Comparison of ENCODE assay signal across 28 cellular contexts in genomic region chr15:45155739-45156138, GRCh38. TPM values are rescaled to one million over a fixed set of nuclear protein-coding genes. Genes with fewer than 3 reads are reported as not detected.
"Had no signal": no experiment of that assay in that cellular context is flagged by ENCODE, and none has a peak within 500 bp of the region (broad histone marks: within the 10 kb centered on the region; RNA-seq: fewer than 3 reads in every experiment).

No MANE protein-coding gene starts in this region.

- H3K4me3 ChIP-seq: coronary artery, heart left ventricle, prostate gland, right lobe of liver, suprapubic skin, thyroid gland, upper lobe of left lung, uterus had no signal

- FAIRE-seq: endometrium, islet of Langerhans had no signal

- ATAC-seq: heart left ventricle; left lobe of liver; naive thymus-derived CD4-positive, alpha-beta T cell; right lobe of liver; stimulated activated effector memory CD8-positive, alpha-beta T cell treated with anti-CD3 and anti-CD28 coated beads, Interleukin-12 subunit alpha, Interleukin-12 subunit beta, amount 100 ng/mL, for 72 hours; stimulated activated naive CD8-positive, alpha-beta T cell treated with anti-CD3 and anti-CD28 coated beads, Interleukin-15, Interleukin-2, amounts not matched to agents 100 U/mL and 50 U/mL, for 24 hours had no signal

- H3K4me1 ChIP-seq: heart left ventricle, parathyroid adenoma, prostate gland, right lobe of liver, thyroid gland, uterus had no signal

- H3K79me2 ChIP-seq: parathyroid adenoma had no signal

- H3K4me3 Mint-ChIP-seq: naive thymus-derived CD4-positive, alpha-beta T cell; nephron progenitor cell; stimulated activated effector memory CD8-positive, alpha-beta T cell treated with anti-CD3 and anti-CD28 coated beads, Interleukin-12 subunit alpha, Interleukin-12 subunit beta, amount 100 ng/mL, for 72 hours had no signal

- H2AFZ ChIP-seq: parathyroid adenoma had no signal

- H3K27ac Mint-ChIP-seq: naive thymus-derived CD4-positive, alpha-beta T cell; nephron progenitor cell; stimulated activated effector memory CD8-positive, alpha-beta T cell treated with anti-CD3 and anti-CD28 coated beads, Interleukin-12 subunit alpha, Interleukin-12 subunit beta, amount 100 ng/mL, for 72 hours had no signal

- H3K36me3 ChIP-seq: prostate gland, right lobe of liver, uterus had no signal

- H3K9me3 ChIP-seq: heart left ventricle, prostate gland, right lobe of liver, suprapubic skin, thyroid gland, upper lobe of left lung, uterus had no signal

- H3K9ac ChIP-seq: parathyroid adenoma had no signal

- DNase-seq: effector memory CD4-positive, alpha-beta T cell; foreskin melanocyte; heart left ventricle; hypothalamus; mammary epithelial cell; naive thymus-derived CD4-positive, alpha-beta T cell; nephron progenitor cell; retina; right lobe of liver; stimulated activated CD4-positive, alpha-beta T cell treated with anti-CD3 and anti-CD28 coated beads, Interleukin-4, amount 100 ng/mL, for 1 hour; stimulated activated CD8-positive, alpha-beta memory T cell treated with anti-CD3 and anti-CD28 coated beads, Interleukin-4, amount 100 ng/mL, for 48 hours; stimulated activated naive CD8-positive, alpha-beta T cell treated with anti-CD3 and anti-CD28 coated beads, Interleukin-15, Interleukin-2, amounts not matched to agents 100 U/mL and 50 U/mL, for 24 hours; thyroid gland; upper lobe of left lung; uterus had no signal

- H3K27me3 ChIP-seq: heart left ventricle, right lobe of liver, suprapubic skin, thyroid gland, upper lobe of left lung, uterus had no signal

- H3K9me3 Mint-ChIP-seq: naive thymus-derived CD4-positive, alpha-beta T cell; nephron progenitor cell; stimulated activated effector memory CD8-positive, alpha-beta T cell treated with anti-CD3 and anti-CD28 coated beads, Interleukin-12 subunit alpha, Interleukin-12 subunit beta, amount 100 ng/mL, for 72 hours had no signal

- H3K27me3 Mint-ChIP-seq: naive thymus-derived CD4-positive, alpha-beta T cell had no signal

- H3K27ac ChIP-seq: coronary artery, heart left ventricle, parathyroid adenoma, prostate gland, right lobe of liver, suprapubic skin, thyroid gland, upper lobe of left lung, uterus had no signal

RNA-seq across cellular contexts. Expression of gene DUOXA1, which starts 26.1 kb away (rescaled TPM):
- total RNA-seq: left lobe of liver, right lobe of liver had no signal

RNA-seq across cellular contexts. Expression of gene DUOXA2, which starts 41.6 kb away (rescaled TPM):
- total RNA-seq: epithelial cell of proximal tubule; heart left ventricle; left lobe of liver; lower leg skin; mammary epithelial cell; mesenteric fat pad; mononuclear cell; naive thymus-derived CD4-positive, alpha-beta T cell; omental fat pad; prostate gland; suprapubic skin; uterus had no signal
- polyA plus RNA-seq: mammary epithelial cell; naive thymus-derived CD4-positive, alpha-beta T cell had no signal

RNA-seq across cellular contexts. Expression of gene DUOX2, which starts 41.8 kb away (rescaled TPM):
- total RNA-seq: epithelial cell of proximal tubule had no signal
- polyA plus RNA-seq: naive thymus-derived CD4-positive, alpha-beta T cell had no signal
